1 cellular context compared by ENCODE assay signal in genomic region chr10:22655312-22655973, GRCh38.
TF ChIP-seq lines count a peak whose summit lies in the region.

No MANE protein-coding gene starts in this region.

TF ChIP-seq in GM12878, 131 proteins besides CTCF, POLR2A, EP300 and RAD21 (continued from another document):
- 0 out of 2 replicates have a peak, but pooled peaks have one; percentile 9 for TF ChIP-seq RUNX3 (IDR thresholded peaks at IDR 0.05; ENCODE audit: low read length)
- TF ChIP-seq SPI1 (IDR thresholded peaks at IDR 0.05; ENCODE audit: borderline replicate concordance, insufficient read depth, low read depth, low read length), result no peak
- TF ChIP-seq HDGF (IDR thresholded peaks at IDR 0.05), result no peak
- no peak for TF ChIP-seq BCL11A (IDR thresholded peaks at IDR 0.05; ENCODE audit: low read depth, low read length)
- 0 out of 2 replicates have a peak, but pooled peaks have one; percentile 37 for TF ChIP-seq TCF7 (IDR thresholded peaks at IDR 0.05; ENCODE audit: borderline replicate concordance)
- TF ChIP-seq KLF5 (IDR thresholded peaks at IDR 0.05; ENCODE audit: partially characterized antibody), result no peak
